ENCODE assay signal across 17 cellular contexts in genomic region chr10:120556164-120556532, GRCh38.
DNase-seq lines count a peak whose midpoint lies in the region; ATAC-seq and TF ChIP-seq lines count a peak whose summit lies in the region.
"Had no signal": no experiment of that assay in that cellular context is flagged by ENCODE, and none has a peak within 500 bp of the region (broad histone marks: within the 10 kb centered on the region; RNA-seq: fewer than 3 reads in every experiment).

No MANE protein-coding gene starts in this region.

- intact Hi-C loops in mucosa of descending colon (cut with DNase I, micrococcal nuclease) = no loop called here

- H3K9me3 ChIP-seq in HUES48 (ENCODE audit: control insufficient read depth, insufficient read depth, low read length) = peaks cover 7% of the 10 kb centered on the region
- peaks cover 14% of the 10 kb centered on the region for H3K9me3 ChIP-seq in mucosa of descending colon
- H3K9me3 ChIP-seq: Peyer's patch had no signal

- TF ChIP-seq CTCF in C4-2B (conservative IDR thresholded peaks at IDR 0.05) (no peak), VCaP (conservative IDR thresholded peaks at IDR 0.05) (no peak), fibroblast of the aortic adventitia (IDR thresholded peaks at IDR 0.05; ENCODE audit: insufficient read depth, low read length) (no peak), mucosa of descending colon (IDR thresholded peaks at IDR 0.05) (no peak)

- H3K36me3 ChIP-seq in HUES48 (ENCODE audit: control insufficient read depth, insufficient read depth, low read length) (no peaks in the 10 kb centered on the region), mucosa of descending colon (ENCODE audit: low read depth) (no peaks in the 10 kb centered on the region)
- H3K36me3 ChIP-seq: Peyer's patch had no signal

- ATAC-seq in mucosa of descending colon = no peak
- ATAC-seq: K562, Right ventricle myocardium inferior had no signal

- H3K9ac ChIP-seq in HUES48 (ENCODE audit: low read depth, low read length) = no peak overlapping the region

- peaks cover 5% of the 10 kb centered on the region; the same call in 1 of the 2 replicates for H3K27me3 ChIP-seq in HUES48 (ENCODE audit: control insufficient read depth, insufficient read depth, low read length)
- H3K27me3 ChIP-seq: Peyer's patch had no signal

- DNase-seq in fibroblast of the aortic adventitia (ENCODE audit: low read depth) = peak; percentile 8
- DNase-seq in MV-4-11 (lab: John Stamatoyannopoulos, UW) = no peak
- DNase-seq in mucosa of descending colon = no peak
- no peak for DNase-seq in stimulated activated naive CD4-positive, alpha-beta T cell (lab: John Stamatoyannopoulos, UW)
- DNase-seq in NCI-H2081 (lab: John Stamatoyannopoulos, UW) = no peak
- DNase-seq: Caco-2; CD4-positive, CD25-positive, alpha-beta regulatory T cell; NCI-H187 treated with DMSO at 0.1 percent for 48 hours; NCI-H2171 treated with DMSO at 0.1 percent for 48 hours; NCI-H524 treated with DMSO at 0.1 percent for 48 hours; Peyer's patch; SW 1271 had no signal

- H3K4me1 ChIP-seq in HUES48 (ENCODE audit: control insufficient read depth, insufficient read depth, low read length) = peaks cover 26% of the 10 kb centered on the region
- H3K4me1 ChIP-seq in mucosa of descending colon (ENCODE audit: low read depth) = no peaks in the 10 kb centered on the region
- H3K4me1 ChIP-seq: Caco-2, Peyer's patch had no signal

- H3K27ac ChIP-seq in C4-2B (peak overlapping the region; percentile 31; the same call in 1 of the 2 replicates), HUES48 (ENCODE audit: low read depth, low read length) (peak overlapping the region; percentile 58), VCaP (peak overlapping the region; percentile 65)
- H3K27ac ChIP-seq: Peyer's patch had no signal

- peak overlapping the region; percentile 14; the same call in 1 of the 2 replicates for H3K4me3 ChIP-seq in HUES48 (ENCODE audit: low read depth, low read length)
- H3K4me3 ChIP-seq in fibroblast of the aortic adventitia (ENCODE audit: low read depth, low read length) = no peak overlapping the region
- no peak overlapping the region for H3K4me3 ChIP-seq in mucosa of descending colon
- H3K4me3 ChIP-seq: K562, Peyer's patch had no signal
